13 cellular contexts compared by ENCODE assay signal in genomic region chr12:4139191-4139590, GRCh38.
"Had no signal": no experiment of that assay in that cellular context is flagged by ENCODE, and none has a peak within 500 bp of the region (broad histone marks: within the 10 kb centered on the region; RNA-seq: fewer than 3 reads in every experiment).

No MANE protein-coding gene starts in this region.

- H3K4me3 Mint-ChIP-seq: immature natural killer cell had no signal

- H3K36me3 Mint-ChIP-seq: immature natural killer cell had no signal

- H3K9me3 Mint-ChIP-seq: immature natural killer cell had no signal

- DNase-seq: activated CD4-positive, alpha-beta T cell treated with anti-CD3 and anti-CD28 coated beads, Interleukin-2, amount 50 U/mL, for 1 hour; activated CD4-positive, CD25-positive, alpha-beta regulatory T cell; activated naive CD4-positive, alpha-beta T cell; erythroblast; gastrocnemius medialis; heart left ventricle; immature natural killer cell; right cardiac atrium; stimulated activated CD4-positive, alpha-beta T cell treated with anti-CD3 and anti-CD28 coated beads, Interleukin-15, amount 100 ng/mL, for 24 hours; stimulated activated CD4-positive, alpha-beta T cell treated with anti-CD3 and anti-CD28 coated beads, Interleukin-4, amount 100 ng/mL, for 1 hour; stimulated activated naive CD4-positive, alpha-beta T cell treated with Interleukin-2 at 50 U/mL for 16 hours; upper lobe of left lung had no signal

- H3K27me3 Mint-ChIP-seq: progenitor cell of endocrine pancreas had no signal

- H3K27ac Mint-ChIP-seq: progenitor cell of endocrine pancreas had no signal

- ATAC-seq: gastrocnemius medialis, heart left ventricle, right cardiac atrium had no signal
